Comparison of ENCODE assay signal across 13 cellular contexts in the genomic region with DNA sequence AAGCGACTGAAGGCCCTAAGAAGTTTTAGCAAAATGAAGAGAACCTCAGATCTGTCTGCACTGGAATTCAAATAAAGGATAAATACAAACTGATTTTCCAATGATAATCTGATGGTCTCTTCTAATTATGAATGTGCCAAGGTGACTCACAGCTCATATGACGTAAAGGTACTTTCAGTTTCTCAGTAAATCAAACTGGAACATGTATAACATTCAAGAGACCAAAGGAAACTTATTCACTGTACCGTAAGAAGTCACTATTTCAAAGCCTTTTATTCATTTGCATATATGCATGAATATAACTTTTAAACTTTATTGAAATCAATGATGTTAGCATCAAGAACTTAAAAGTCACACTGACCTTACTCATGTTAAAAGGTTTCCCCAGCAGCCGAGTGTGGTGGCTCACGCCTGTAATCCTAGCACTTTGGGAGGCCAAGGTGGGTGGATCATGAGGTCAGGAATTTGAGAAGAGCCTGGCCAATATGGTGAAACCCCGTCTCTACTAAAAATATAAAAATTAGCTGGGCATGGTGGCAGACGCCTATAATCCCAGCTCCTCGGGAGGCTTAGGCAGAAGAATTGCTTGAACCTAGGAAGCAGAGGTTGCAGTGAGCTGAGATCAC. TPM values are rescaled to one million over a fixed set of nuclear protein-coding genes. Genes with fewer than 3 reads are reported as not detected.
A peak's percentile ranks its signal among the peaks of the same experiment; 100 is the strongest.
DNase-seq lines count a peak whose midpoint lies in the region; ATAC-seq and TF ChIP-seq lines count a peak whose summit lies in the region.
"Had no signal": no experiment of that assay in that cellular context is flagged by ENCODE, and none has a peak within 500 bp of the region (broad histone marks: within the 10 kb centered on the region; RNA-seq: fewer than 3 reads in every experiment).

No MANE protein-coding gene starts in this region.

- no peak overlapping the region for H3K56ac ChIP-seq in mesendoderm (ENCODE audit: low read length)

- no peak overlapping the region for H3K18ac ChIP-seq in mesendoderm (ENCODE audit: low read length)

- ATAC-seq in stimulated activated naive CD8-positive, alpha-beta T cell treated with anti-CD3 and anti-CD28 coated beads, Interleukin-15, Interleukin-2, amounts not matched to agents 100 U/mL and 50 U/mL, for 24 hours, result peak; percentile 89
- ATAC-seq in GM19324 (IDR thresholded peaks at IDR 0.05; ENCODE audit: low FRiP score, unreplicated experiment) (no peak), HG03460 (IDR thresholded peaks at IDR 0.05; ENCODE audit: unreplicated experiment) (no peak)
- ATAC-seq: right cardiac atrium had no signal

- H3K79me1 ChIP-seq in mesendoderm (ENCODE audit: low read length), result peaks cover 1% of the 10 kb centered on the region

- no peak overlapping the region for H3K9ac ChIP-seq in mesendoderm (ENCODE audit: low read length)

- peaks cover 4% of the 10 kb centered on the region for H3K4me1 Mint-ChIP-seq in endothelial cell (ENCODE audit: unreplicated experiment)

- no peak overlapping the region for H3K23ac ChIP-seq in mesendoderm (ENCODE audit: low read length)

- no peak overlapping the region for H3K4me3 ChIP-seq in mesendoderm (ENCODE audit: low read length)

- H3K9me3 Mint-ChIP-seq in endothelial cell (ENCODE audit: unreplicated experiment), result no peaks in the 10 kb centered on the region

- H2BK15ac ChIP-seq in mesendoderm (replicated peaks; ENCODE audit: low read depth), result no peak overlapping the region

- H3K27me3 ChIP-seq in mesendoderm (ENCODE audit: insufficient read depth, low read length, poor library complexity), result no peaks in the 10 kb centered on the region

- H3K36me3 ChIP-seq in mesendoderm (ENCODE audit: control insufficient read depth, insufficient read depth, low read length), result peaks cover 3% of the 10 kb centered on the region

- no peak for TF ChIP-seq CTCF in endothelial cell (IDR thresholded peaks at IDR 0.05; ENCODE audit: unreplicated experiment)

- H3K27ac ChIP-seq in mesendoderm (ENCODE audit: low read depth, low read length), result no peak overlapping the region

- H3K4me1 ChIP-seq in mesendoderm (ENCODE audit: control insufficient read depth, low read depth, low read length), result no peaks in the 10 kb centered on the region

- H2BK5ac ChIP-seq in mesendoderm (ENCODE audit: low read length), result no peak overlapping the region

- no CpG with 5 or more reads among the region's 8 CpGs for whole genome bisulfite sequencing in mesendoderm (ENCODE audit: extremely low coverage, insufficient coverage, low lambda C conversion rate)

- H3K27ac Mint-ChIP-seq in endothelial cell (ENCODE audit: unreplicated experiment), result peak overlapping the region; percentile 69

- H4K8ac ChIP-seq in mesendoderm (ENCODE audit: low read depth, low read length), result no peak overlapping the region

- no peaks in the 10 kb centered on the region for H3K79me2 ChIP-seq in mesendoderm (ENCODE audit: control insufficient read depth, insufficient read depth, low read length)

- no peak overlapping the region for H3K4ac ChIP-seq in mesendoderm (ENCODE audit: low read depth, low read length)

- H3K4me2 ChIP-seq in mesendoderm (ENCODE audit: low read length), result no peak overlapping the region

- no peak overlapping the region for H2BK120ac ChIP-seq in mesendoderm (ENCODE audit: low read depth, low read length)

- no peak overlapping the region for H2AK5ac ChIP-seq in mesendoderm (ENCODE audit: low read length)

- H3K4me3 Mint-ChIP-seq in endothelial cell (ENCODE audit: unreplicated experiment), result no peak overlapping the region

- DNase-seq in activated naive CD4-positive, alpha-beta T cell treated with Interleukin-2 at 50 U/mL for 16 hours, result peak; percentile 33
- no peak for DNase-seq in activated naive CD4-positive, alpha-beta T cell (lab: John Stamatoyannopoulos, UW)
- peak; percentile 52 to 59 for DNase-seq in activated T-cell treated with anti-CD3 and anti-CD28 coated beads, Interleukin-2, amount 50 U/mL, for 48 hours
- DNase-seq in endothelial cell (ENCODE audit: low spot score) (no peak), mesendoderm (no peak)
- peak; percentile 46 for DNase-seq in stimulated activated naive CD8-positive, alpha-beta T cell treated with anti-CD3 and anti-CD28 coated beads, Interleukin-15, Interleukin-2, amounts not matched to agents 100 U/mL and 50 U/mL, for 24 hours
- DNase-seq: caudate nucleus, DMS79 treated with DMSO at 0.1 percent for 48 hours, islet precursor cell, right cardiac atrium, SW 1271 had no signal

- no peak overlapping the region for H4K5ac ChIP-seq in mesendoderm (ENCODE audit: low read length)

- peaks cover 19% of the 10 kb centered on the region for H3K36me3 Mint-ChIP-seq in endothelial cell (ENCODE audit: low read depth, unreplicated experiment)

- H3K27me3 Mint-ChIP-seq in endothelial cell (ENCODE audit: unreplicated experiment), result no peaks in the 10 kb centered on the region

RNA-seq across cellular contexts. Expression of gene ATXN2, which starts 52.2 kb away (rescaled TPM):
- 69.4 TPM for total RNA-seq in endothelial cell (ENCODE audit: unreplicated experiment)
- 37.5 TPM for polyA plus RNA-seq in mesendoderm (2013, experiment 1 of 2)
- polyA plus RNA-seq in mesendoderm (2013, experiment 2 of 2), result 37.8 TPM

Comparison
In these comparisons a context has a peak if more than half of its experiments do, and no peak if none do; other contexts are left out.
1. DNase-seq: peak in activated naive CD4-positive, alpha-beta T cell treated with Interleukin-2 at 50 U/mL for 16 hours (single experiment), activated T-cell treated with anti-CD3 and anti-CD28 coated beads, Interleukin-2, amount 50 U/mL, for 48 hours (2 of 2) and stimulated activated naive CD8-positive, alpha-beta T cell treated with anti-CD3 and anti-CD28 coated beads, Interleukin-15, Interleukin-2, amounts not matched to agents 100 U/mL and 50 U/mL, for 24 hours (single experiment); none in activated naive CD4-positive, alpha-beta T cell (0 of 4), endothelial cell (single experiment) and mesendoderm (single experiment).